Comparison of ENCODE assay signal across 8 cellular contexts in the genomic region with DNA sequence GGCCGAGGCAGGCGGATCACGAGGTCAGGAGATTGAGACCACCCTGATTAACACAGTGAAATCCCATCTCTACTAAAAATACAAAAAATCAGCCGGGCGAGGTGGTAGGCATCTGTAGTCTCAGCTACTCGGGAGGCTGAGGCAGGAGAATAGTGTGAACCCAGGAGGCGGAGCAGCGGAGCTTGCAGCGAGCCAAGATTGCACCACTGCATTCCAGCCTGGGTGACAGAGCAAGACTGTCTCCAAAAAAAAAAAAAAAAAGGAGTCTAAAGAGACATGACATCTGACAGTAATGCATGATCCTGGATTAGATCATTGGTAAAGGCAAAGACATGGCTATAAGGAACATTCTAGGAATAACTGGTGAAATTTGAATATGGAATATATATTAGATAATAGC. TPM values are rescaled to one million over a fixed set of nuclear protein-coding genes. Genes with fewer than 3 reads are reported as not detected.
DNase-seq lines count a peak whose midpoint lies in the region; ATAC-seq, FAIRE-seq and TF ChIP-seq lines count a peak whose summit lies in the region.
"Not testable (repeated sequence)": the region's sequence is repeated elsewhere in the genome, so short reads cannot be mapped to it uniquely, and the experiment has no call there.
"Had no signal": no experiment of that assay in that cellular context is flagged by ENCODE, and none has a peak within 500 bp of the region (broad histone marks: within the 10 kb centered on the region; RNA-seq: fewer than 3 reads in every experiment).

No MANE protein-coding gene starts in this region.

- not testable (repeated sequence) for H3K4me3 Mint-ChIP-seq in activated CD4-positive, alpha-beta T cell treated with anti-CD3 and anti-CD28 coated beads for 36 hours; activated naive CD8-positive, alpha-beta T cell treated with anti-CD3 and anti-CD28 coated beads, Interleukin-2, amount 50 U/mL, for 24 hours; stimulated activated naive CD8-positive, alpha-beta T cell treated with anti-CD3 and anti-CD28 coated beads, Interleukin-15, Interleukin-2, amounts not matched to agents 100 ng/mL and 50 ng/mL, for 24 hours

- H3K36me3 ChIP-seq in HepG2 (replicated peaks in 1 of 2; ENCODE audit: control insufficient read depth in 1 of 2, insufficient read depth in 2 of 2, low read length in 2 of 2), result not testable (repeated sequence)

- DNase-seq in ELF-1 (ENCODE audit: low read depth, low spot score) (peak; percentile 45), HK-2 (ENCODE audit: unreplicated experiment) (peak; percentile 13), epithelial cell of esophagus (ENCODE audit: low read depth) (peak; percentile 3), HepG2 (ENCODE audit: low spot score) (peak; percentile 29)
- not testable (repeated sequence) for DNase-seq in activated CD4-positive, alpha-beta T cell treated with anti-CD3 and anti-CD28 coated beads for 36 hours; activated naive CD8-positive, alpha-beta T cell treated with anti-CD3 and anti-CD28 coated beads, Interleukin-2, amount 50 U/mL, for 24 hours

- not testable (repeated sequence) for BruUV-seq in HepG2 (replicated peaks; lab: Mats Ljungman, UMichigan)

- POLR2A ChIA-PET in activated CD4-positive, alpha-beta T cell treated with anti-CD3 and anti-CD28 coated beads for 36 hours (lab: Charles Lee), result interaction anchor here (0.7 kb wide), 1 partner anchor 10 kb away, joined by 4 read pairs; no protein-coding TSS in a partner anchor
- POLR2A ChIA-PET in HepG2 (lab: Yijun Ruan, JAX), result interaction anchor here (0.6 kb wide), 1 partner anchor 309 kb away, joined by 3 read pairs; no protein-coding TSS in a partner anchor

- H3K9me3 Mint-ChIP-seq in activated CD4-positive, alpha-beta T cell treated with anti-CD3 and anti-CD28 coated beads for 36 hours (ENCODE audit: low read depth); activated naive CD8-positive, alpha-beta T cell treated with anti-CD3 and anti-CD28 coated beads, Interleukin-2, amount 50 U/mL, for 24 hours; stimulated activated naive CD8-positive, alpha-beta T cell treated with anti-CD3 and anti-CD28 coated beads, Interleukin-15, Interleukin-2, amounts not matched to agents 100 ng/mL and 50 ng/mL, for 24 hours: not testable (repeated sequence)

- TF ChIP-seq CTCF in epithelial cell of esophagus (IDR thresholded peaks at IDR 0.05; ENCODE audit: insufficient read depth, low read depth, low read length, missing control alignments); HepG2 (CRISPR knock-in tag; IDR thresholded peaks at IDR 0.05): not testable (repeated sequence)

- not testable (repeated sequence) for ATAC-seq in activated CD4-positive, alpha-beta T cell treated with anti-CD3 and anti-CD28 coated beads for 36 hours; activated naive CD8-positive, alpha-beta T cell treated with anti-CD3 and anti-CD28 coated beads, Interleukin-2, amount 50 U/mL, for 24 hours
- peak; percentile 90 for ATAC-seq in HepG2

- H3K36me3 Mint-ChIP-seq in activated CD4-positive, alpha-beta T cell treated with anti-CD3 and anti-CD28 coated beads for 36 hours (ENCODE audit: low read depth); activated naive CD8-positive, alpha-beta T cell treated with anti-CD3 and anti-CD28 coated beads, Interleukin-2, amount 50 U/mL, for 24 hours (ENCODE audit: low read depth); stimulated activated naive CD8-positive, alpha-beta T cell treated with anti-CD3 and anti-CD28 coated beads, Interleukin-15, Interleukin-2, amounts not matched to agents 100 ng/mL and 50 ng/mL, for 24 hours (ENCODE audit: low read depth): not testable (repeated sequence)

- not testable (repeated sequence) for H3K4me3 ChIP-seq in epithelial cell of esophagus (ENCODE audit: low read length); HepG2 (replicated peaks in 1 of 3; ENCODE audit: insufficient read depth in 1 of 3, low read depth in 2 of 3, low read length in 3 of 3)

- not testable (repeated sequence) for H3K9me3 ChIP-seq in HepG2 (ENCODE audit: low read length)

- H3K4me1 ChIP-seq in HepG2 (ENCODE audit: insufficient read depth, low read length), result peaks cover 31% of the 10 kb centered on the region

- H3K27me3 ChIP-seq in HepG2 (ENCODE audit: control insufficient read depth in 1 of 2, insufficient read depth in 2 of 2, low read length in 2 of 2), result not testable (repeated sequence)

- peak overlapping the region; percentile 49 for H3K27ac Mint-ChIP-seq in activated CD4-positive, alpha-beta T cell treated with anti-CD3 and anti-CD28 coated beads for 36 hours
- H3K27ac Mint-ChIP-seq in activated naive CD8-positive, alpha-beta T cell treated with anti-CD3 and anti-CD28 coated beads, Interleukin-2, amount 50 U/mL, for 24 hours, result peak overlapping the region; percentile 61
- H3K27ac Mint-ChIP-seq in stimulated activated naive CD8-positive, alpha-beta T cell treated with anti-CD3 and anti-CD28 coated beads, Interleukin-15, Interleukin-2, amounts not matched to agents 100 ng/mL and 50 ng/mL, for 24 hours, result peak overlapping the region; percentile 53

- not testable (repeated sequence) for H3K79me2 ChIP-seq in HepG2 (ENCODE audit: insufficient read depth, low read length)

- peak overlapping the region; percentile 32; the same call in 1 of the 2 replicates for H3K4me2 ChIP-seq in HepG2 (ENCODE audit: low read depth, low read length)

- peak; percentile 47 for FAIRE-seq in HepG2 (lab: Jason Lieb, UNC)

- CTCF ChIA-PET in activated CD4-positive, alpha-beta T cell treated with anti-CD3 and anti-CD28 coated beads for 36 hours (lab: Charles Lee); HepG2 (lab: Yijun Ruan, JAX; ENCODE audit: low intra/inter-chr PET ratio, low total read pairs): not testable (repeated sequence)

- not testable (repeated sequence) for H4K20me1 ChIP-seq in HepG2 (ENCODE audit: insufficient read depth, low read length)

- intact Hi-C loops in activated CD4-positive, alpha-beta T cell treated with anti-CD3 and anti-CD28 coated beads for 36 hours (cut with DNase I, micrococcal nuclease), result not testable (repeated sequence)
- intact Hi-C loops in HepG2 (cut with micrococcal nuclease; ENCODE audit: unreplicated experiment), result loop anchor here (5.0 kb wide), 1 partner anchor 45 kb away; no protein-coding TSS in a partner anchor

- not testable (repeated sequence) for H2AFZ ChIP-seq in HepG2 (ENCODE audit: low read length)

- in situ Hi-C loops in HepG2 (cut with HindIII; ENCODE audit: extremely low pct_ligation_motif_present, low pct_unique_long_range_greater_than_20kb), result not testable (repeated sequence)

- not testable (repeated sequence) for TF ChIP-seq POLR2A in HepG2 (IDR thresholded peaks at IDR 0.05; ENCODE audit: insufficient read depth in 1 of 2, low read depth in 2 of 2, low read length in 2 of 2)

- peaks cover 66% of the 10 kb centered on the region for H3K4me1 Mint-ChIP-seq in activated CD4-positive, alpha-beta T cell treated with anti-CD3 and anti-CD28 coated beads for 36 hours
- H3K4me1 Mint-ChIP-seq in activated naive CD8-positive, alpha-beta T cell treated with anti-CD3 and anti-CD28 coated beads, Interleukin-2, amount 50 U/mL, for 24 hours, result peaks cover 79% of the 10 kb centered on the region
- H3K4me1 Mint-ChIP-seq in stimulated activated naive CD8-positive, alpha-beta T cell treated with anti-CD3 and anti-CD28 coated beads, Interleukin-15, Interleukin-2, amounts not matched to agents 100 ng/mL and 50 ng/mL, for 24 hours (ENCODE audit: low read depth), result peaks cover 76% of the 10 kb centered on the region

- not testable (repeated sequence) for H3K27me3 Mint-ChIP-seq in activated CD4-positive, alpha-beta T cell treated with anti-CD3 and anti-CD28 coated beads for 36 hours; activated naive CD8-positive, alpha-beta T cell treated with anti-CD3 and anti-CD28 coated beads, Interleukin-2, amount 50 U/mL, for 24 hours; stimulated activated naive CD8-positive, alpha-beta T cell treated with anti-CD3 and anti-CD28 coated beads, Interleukin-15, Interleukin-2, amounts not matched to agents 100 ng/mL and 50 ng/mL, for 24 hours

- TF ChIP-seq RAD21 in HepG2 (CRISPR knock-in tag; IDR thresholded peaks at IDR 0.05), result not testable (repeated sequence)

- not testable (repeated sequence) for TF ChIP-seq EP300 in HepG2 (IDR thresholded peaks at IDR 0.05; ENCODE audit: low read depth in 2 of 2, low read length in 2 of 2); HepG2 (CRISPR knock-in tag; IDR thresholded peaks at IDR 0.05; ENCODE audit: borderline replicate concordance)

- WGBS in HepG2 (ENCODE audit: low lambda C conversion rate), result 13% methylated on average over 9 of the region's 9 CpGs

- H3K27ac ChIP-seq in HepG2 (ENCODE audit: extremely low read length, insufficient read depth, low read length), result not testable (repeated sequence)

- H3K9ac ChIP-seq in HepG2 (ENCODE audit: insufficient read depth, low read depth, low read length), result not testable (repeated sequence)

RNA-seq across cellular contexts. Expression of gene LRRN3, which starts 18.3 kb away (rescaled TPM):
- 1 to 10 TPM; 6.7 to 8.0 TPM for total RNA-seq in activated CD4-positive, alpha-beta T cell treated with anti-CD3 and anti-CD28 coated beads for 36 hours
- total RNA-seq in HepG2 (2016; rRNA removed; fragmentation: Illumina TruSeq; extraction: Trizol), result 0.07 TPM in 1 of 2 replicates, not detected in the other
- not detected in 2 replicates for total RNA-seq in HepG2 (2016; cell fraction: cytosol; rRNA removed; fragmentation: Illumina TruSeq; extraction: Trizol; ENCODE audit: low read depth)
- total RNA-seq in HepG2 (2016; cell fraction: insoluble cytoplasmic fraction; rRNA removed; fragmentation: Illumina TruSeq; extraction: Trizol), result not detected in 2 replicates
- total RNA-seq in HepG2 (2016; cell fraction: membrane; rRNA removed; fragmentation: Illumina TruSeq; extraction: Trizol), result not detected in 2 replicates
- not detected in 2 replicates for total RNA-seq in HepG2 (2016; cell fraction: nucleus; rRNA removed; fragmentation: Illumina TruSeq; extraction: Trizol)
- polyA plus RNA-seq in HepG2 (2011; rRNA removed), result not detected in 2 replicates
- not detected in 2 replicates for polyA plus RNA-seq in HepG2 (2011; cell fraction: cytosol; rRNA removed)
- not detected in 2 replicates for polyA plus RNA-seq in HepG2 (2011; cell fraction: nucleus; rRNA removed)
- polyA plus RNA-seq in HepG2 (2012), result not detected in 2 replicates
- not detected in 2 replicates for polyA plus RNA-seq in HepG2 (2016; cell fraction: cytosol; fragmentation: Illumina TruSeq; extraction: Trizol; ENCODE audit: low read depth)
- polyA plus RNA-seq in HepG2 (2016; cell fraction: insoluble cytoplasmic fraction; fragmentation: Illumina TruSeq; extraction: Trizol; ENCODE audit: low read depth), result not detected in 2 replicates
- not detected in 2 replicates for polyA plus RNA-seq in HepG2 (2016; cell fraction: membrane; fragmentation: Illumina TruSeq; extraction: Trizol; ENCODE audit: low read depth)
- not detected in 2 replicates for polyA plus RNA-seq in HepG2 (2016; cell fraction: nucleus; fragmentation: Illumina TruSeq; extraction: Trizol; ENCODE audit: insufficient read depth, low read depth)
- not detected in 2 replicates for polyA minus RNA-seq in HepG2 (2011; rRNA and poly(A)+ RNA removed; ENCODE audit: low replicate concordance)
- polyA minus RNA-seq in HepG2 (2011; cell fraction: cytosol; rRNA and poly(A)+ RNA removed), result not detected in 2 replicates
- 0.26 TPM in 1 of 2 replicates, not detected in the other for polyA minus RNA-seq in HepG2 (2011; cell fraction: nucleus; rRNA and poly(A)+ RNA removed)
- total RNA-seq: A172 had no signal
